12 cellular contexts compared by ENCODE assay signal in the genomic region with DNA sequence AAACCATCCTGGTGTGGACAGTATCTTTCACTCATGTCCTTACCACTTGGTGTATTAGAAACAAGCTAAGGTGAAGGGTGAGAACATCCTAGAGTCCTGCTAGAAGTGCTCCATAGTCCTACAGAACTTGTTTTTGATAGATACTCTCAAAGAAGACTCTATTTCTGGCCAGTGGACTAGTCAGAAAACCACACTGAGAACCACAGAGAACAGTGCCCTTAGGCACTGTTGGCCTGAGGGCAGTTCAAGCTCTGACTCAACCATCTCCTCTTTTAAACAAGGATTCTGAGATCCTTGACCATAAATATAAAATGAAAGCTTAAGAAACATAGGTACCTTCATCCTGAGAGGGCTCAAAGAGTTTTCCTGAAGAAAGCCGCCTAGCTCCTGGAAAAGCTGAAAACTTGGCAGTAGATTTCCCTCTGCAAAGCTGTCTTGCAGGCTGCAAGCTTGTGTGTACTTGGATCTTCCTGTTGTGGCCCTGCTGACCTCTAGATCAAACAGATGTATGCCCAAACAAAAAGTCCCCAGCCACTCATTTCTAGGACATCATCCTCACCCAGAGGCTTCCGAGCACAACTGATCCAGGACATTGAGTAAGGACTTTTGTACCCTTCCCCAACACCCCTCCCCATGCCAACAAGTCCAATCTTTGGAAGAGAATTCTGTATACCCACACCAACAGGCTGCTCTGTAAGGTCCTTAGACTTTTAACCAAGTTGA.
DNase-seq lines count a peak whose midpoint lies in the region; ATAC-seq and TF ChIP-seq lines count a peak whose summit lies in the region.
"Had no signal": no experiment of that assay in that cellular context is flagged by ENCODE, and none has a peak within 500 bp of the region (broad histone marks: within the 10 kb centered on the region; RNA-seq: fewer than 3 reads in every experiment).

No MANE protein-coding gene starts in this region.

- no peak for TF ChIP-seq CTCF in GM20000 (IDR thresholded peaks at IDR 0.05; ENCODE audit: extremely low read depth, missing control alignments)

- DNase-seq in myocyte (ENCODE audit: low read depth), result peak; percentile 45
- DNase-seq in NCI-H146 treated with DMSO at 0.1 percent for 48 hours (lab: John Stamatoyannopoulos, UW; ENCODE audit: unreplicated experiment), result no peak
- no peak for DNase-seq in amniotic stem cell (lab: John Stamatoyannopoulos, UW)
- no peak for DNase-seq in GM20000 (ENCODE audit: low spot score)
- DNase-seq: CD4-positive, alpha-beta T cell; dermis blood vessel endothelial cell; NCI-H2029; WERI-Rb-1 had no signal

- ATAC-seq in GM18867 (IDR thresholded peaks at IDR 0.05; ENCODE audit: unreplicated experiment) (peak; percentile 50), HG02571 (IDR thresholded peaks at IDR 0.05; ENCODE audit: unreplicated experiment) (peak; percentile 66), HG03565 (IDR thresholded peaks at IDR 0.05; ENCODE audit: unreplicated experiment) (peak; percentile 41)
- ATAC-seq: sciatic nerve had no signal
